In the genomic region with DNA sequence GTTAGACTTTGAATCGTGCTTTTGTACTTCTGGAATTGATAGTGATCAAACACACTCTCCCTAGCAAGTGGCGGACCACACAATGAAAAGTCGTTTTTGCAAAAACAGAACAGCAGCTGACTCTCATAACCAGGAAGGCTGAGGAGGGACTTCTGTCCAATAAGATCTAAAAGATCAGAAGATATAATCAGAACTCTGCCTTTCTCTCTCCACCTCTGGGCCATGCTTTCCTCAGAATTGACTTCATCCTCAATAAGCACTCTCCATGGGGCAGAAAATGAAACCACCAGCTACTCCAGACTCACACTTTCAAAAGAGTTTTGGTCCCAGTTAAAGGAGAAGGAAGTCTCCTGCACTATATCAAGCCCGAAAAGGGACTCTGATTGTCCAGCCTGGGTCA, we compare ENCODE assay signal across 20 cellular contexts. TPM values are rescaled to one million over a fixed set of nuclear protein-coding genes. Genes with fewer than 3 reads are reported as not detected.
DNase-seq lines count a peak whose midpoint lies in the region; ATAC-seq, FAIRE-seq and TF ChIP-seq lines count a peak whose summit lies in the region.
"Had no signal": no experiment of that assay in that cellular context is flagged by ENCODE, and none has a peak within 500 bp of the region (broad histone marks: within the 10 kb centered on the region; RNA-seq: fewer than 3 reads in every experiment).

No MANE protein-coding gene starts in this region.

- CTCF ChIA-PET in HepG2 (lab: Yijun Ruan, JAX; ENCODE audit: low intra/inter-chr PET ratio, low total read pairs) (no interaction called here), mammary epithelial cell (lab: Charles Lee; ENCODE audit: low non-redundant PET) (no interaction called here)

- no TSS peak for BruUV-seq in HepG2 (replicated peaks; lab: Mats Ljungman, UMichigan)
- BruUV-seq in mammary epithelial cell (replicated peaks; lab: Mats Ljungman, UMichigan), result no TSS peak

- H3K27me3 ChIP-seq in HepG2 (ENCODE audit: control insufficient read depth in 1 of 2, insufficient read depth in 2 of 2, low read length in 2 of 2), result no peaks in the 10 kb centered on the region
- no peaks in the 10 kb centered on the region for H3K27me3 ChIP-seq in right lobe of liver
- no peaks in the 10 kb centered on the region for H3K27me3 ChIP-seq in mammary epithelial cell (ENCODE audit: insufficient read depth, low read length)
- no peaks in the 10 kb centered on the region for H3K27me3 ChIP-seq in HAP-1 (ENCODE audit: low read depth)
- H3K27me3 ChIP-seq: gastroesophageal sphincter, neutrophil, tibial artery had no signal

- in situ Hi-C loops in HepG2 (cut with HindIII; ENCODE audit: extremely low pct_ligation_motif_present, low pct_unique_long_range_greater_than_20kb) (no loop called here), mammary epithelial cell (cut with MboI; ENCODE audit: low sequenced_read_pairs in 2 of 2) (no loop called here), HAP-1 (cut with MboI; ENCODE audit: low sequenced_read_pairs) (no loop called here)

- no peaks in the 10 kb centered on the region for H4K20me1 ChIP-seq in HepG2 (ENCODE audit: insufficient read depth, low read length)
- no peaks in the 10 kb centered on the region for H4K20me1 ChIP-seq in mammary epithelial cell (ENCODE audit: insufficient read depth, low read length)

- H3K36me3 ChIP-seq in HepG2 (replicated peaks in 1 of 2; ENCODE audit: control insufficient read depth in 1 of 2, insufficient read depth in 2 of 2, low read length in 2 of 2) (no peaks in the 10 kb centered on the region), right lobe of liver (no peaks in the 10 kb centered on the region), mammary epithelial cell (ENCODE audit: insufficient read depth, low read length) (no peaks in the 10 kb centered on the region), HAP-1 (replicated peaks) (no peaks in the 10 kb centered on the region)
- H3K36me3 ChIP-seq: gastroesophageal sphincter, neutrophil, tibial artery, WERI-Rb-1 had no signal

- TF ChIP-seq CTCF in HepG2 (CRISPR knock-in tag; IDR thresholded peaks at IDR 0.05) (no peak), right lobe of liver (IDR thresholded peaks at IDR 0.05) (no peak), mammary epithelial cell (conservative IDR thresholded peaks at IDR 0.05 in 1 of 2, IDR thresholded peaks at IDR 0.05 in 1 of 2; ENCODE audit: extremely low read depth in 1 of 2, insufficient read depth in 1 of 2, low read depth in 1 of 2, low read length in 2 of 2) (no peak)

- TF ChIP-seq EP300 in HepG2 (IDR thresholded peaks at IDR 0.05; ENCODE audit: low read depth in 2 of 2, low read length in 2 of 2) (no peak), HepG2 (CRISPR knock-in tag; IDR thresholded peaks at IDR 0.05; ENCODE audit: borderline replicate concordance) (no peak)

- 0 out of 2 replicates have a peak, but pooled peaks cover 18% of the 10 kb centered on the region for H3K4me1 ChIP-seq in HepG2 (ENCODE audit: insufficient read depth, low read length)
- H3K4me1 ChIP-seq in right lobe of liver, result no peaks in the 10 kb centered on the region
- peaks cover 6% of the 10 kb centered on the region for H3K4me1 ChIP-seq in mammary epithelial cell (ENCODE audit: insufficient read depth, low read length)
- no peaks in the 10 kb centered on the region for H3K4me1 ChIP-seq in HAP-1
- H3K4me1 ChIP-seq: gastroesophageal sphincter, tibial artery had no signal

- H3K27ac ChIP-seq in HepG2 (ENCODE audit: extremely low read length, insufficient read depth, low read length) (no peak overlapping the region), right lobe of liver (no peak overlapping the region), mammary epithelial cell (ENCODE audit: insufficient read depth, low read depth, low read length) (no peak overlapping the region)
- H3K27ac ChIP-seq: gastroesophageal sphincter, neutrophil, tibial artery, WERI-Rb-1 had no signal

- POLR2A ChIA-PET in HepG2 (lab: Yijun Ruan, JAX), result no interaction called here

- 9% methylated on average over 4 of the region's 4 CpGs for WGBS in HepG2 (ENCODE audit: low lambda C conversion rate)
- 38% methylated on average over 4 of the region's 4 CpGs for WGBS in right lobe of liver (ENCODE audit: insufficient coverage, low coverage, low lambda C conversion rate, missing lambda C conversion rate)
- 71% methylated on average over 4 of the region's 4 CpGs for WGBS in mammary epithelial cell (ENCODE audit: low coverage, missing lambda C conversion rate)

- no peaks in the 10 kb centered on the region; the same call in 1 of the 2 replicates for H3K9me3 ChIP-seq in HepG2 (ENCODE audit: low read length)
- H3K9me3 ChIP-seq in right lobe of liver, result no peaks in the 10 kb centered on the region
- H3K9me3 ChIP-seq in mammary epithelial cell (replicated peaks; ENCODE audit: insufficient read depth, low read length), result no peaks in the 10 kb centered on the region
- H3K9me3 ChIP-seq in HAP-1, result no peaks in the 10 kb centered on the region
- H3K9me3 ChIP-seq: neutrophil had no signal

- H3K4me3 ChIP-seq in HepG2 (replicated peaks in 1 of 3; ENCODE audit: insufficient read depth in 1 of 3, low read depth in 2 of 3, low read length in 3 of 3) (no peak overlapping the region), right lobe of liver (no peak overlapping the region), mammary epithelial cell (replicated peaks in 1 of 3; ENCODE audit: insufficient read depth in 1 of 3, low read depth in 2 of 3, low read length in 3 of 3) (no peak overlapping the region), HAP-1 (no peak overlapping the region)
- H3K4me3 ChIP-seq: gastroesophageal sphincter, tibial artery had no signal

- intact Hi-C loops in HepG2 (cut with micrococcal nuclease; ENCODE audit: unreplicated experiment), result no loop called here
- intact Hi-C loops in right lobe of liver (cut with DNase I), result no loop called here
- intact Hi-C loops in mammary epithelial cell (cut with micrococcal nuclease), result loop anchor here (5.0 kb wide), 1 partner anchor 186 kb away; no protein-coding TSS in a partner anchor

- H3K9ac ChIP-seq in HepG2 (ENCODE audit: insufficient read depth, low read depth, low read length) (no peak overlapping the region), mammary epithelial cell (ENCODE audit: insufficient read depth, low read length) (no peak overlapping the region)

- no peak for TF ChIP-seq RAD21 in HepG2 (CRISPR knock-in tag; IDR thresholded peaks at IDR 0.05)

- H3K4me2 ChIP-seq in HepG2 (ENCODE audit: low read depth, low read length) (peak overlapping the region; percentile 25), mammary epithelial cell (ENCODE audit: insufficient read depth, low read depth, low read length) (no peak overlapping the region)

- DNase-seq in HepG2 (ENCODE audit: low spot score) (no peak), right lobe of liver (no peak), mammary epithelial cell (no peak), midbrain (lab: John Stamatoyannopoulos, UW) (peak; percentile 14), HAP-1 (ENCODE audit: low spot score in 2 of 2) (no peak), activated T-cell treated with anti-CD3 and anti-CD28 coated beads for 4 hours (no peak)
- no peak for DNase-seq in effector CD4-positive, alpha-beta T cell
- DNase-seq: activated CD8-positive, alpha-beta memory T cell treated with anti-CD3 and anti-CD28 coated beads for 24 hours; amniotic stem cell; CD4-positive, alpha-beta memory T cell; NCI-H1436 treated with DMSO at 0.1 percent for 48 hours; NCI-H446; stimulated activated CD4-positive, alpha-beta T cell treated with anti-CD3 and anti-CD28 coated beads, Interleukin-2, amount 100 ng/mL, for 48 hours; stimulated activated CD8-positive, alpha-beta memory T cell treated with anti-CD3 and anti-CD28 coated beads, Interleukin-4, amount 100 ng/mL, for 48 hours; tibial artery; WERI-Rb-1 had no signal

- TF ChIP-seq POLR2A in HepG2 (IDR thresholded peaks at IDR 0.05; ENCODE audit: insufficient read depth in 1 of 2, low read depth in 2 of 2, low read length in 2 of 2) (no peak), right lobe of liver (IDR thresholded peaks at IDR 0.05) (no peak)

- ATAC-seq in HepG2, result no peak
- ATAC-seq in right lobe of liver, result no peak
- ATAC-seq in GM19324 (IDR thresholded peaks at IDR 0.05; ENCODE audit: low FRiP score, unreplicated experiment), result no peak
- ATAC-seq: gastroesophageal sphincter had no signal

- dilution Hi-C loops in mammary epithelial cell (cut with HindIII; ENCODE audit: low sequenced_read_pairs), result no loop called here

- H2AFZ ChIP-seq in HepG2 (ENCODE audit: low read length), result no peak overlapping the region
- peak overlapping the region; percentile 45 for H2AFZ ChIP-seq in mammary epithelial cell (ENCODE audit: low read depth, low read length)

- FAIRE-seq in HepG2 (lab: Jason Lieb, UNC), result no peak
- FAIRE-seq: GM12891 had no signal

- H3K79me2 ChIP-seq in HepG2 (ENCODE audit: insufficient read depth, low read length) (no peaks in the 10 kb centered on the region), mammary epithelial cell (ENCODE audit: insufficient read depth, low read length) (no peaks in the 10 kb centered on the region)

TF ChIP-seq in HepG2, 621 proteins besides CTCF, POLR2A, EP300 and RAD21 (continues in another document):
- no peak for TF ChIP-seq ZNF780A (CRISPR knock-in tag; IDR thresholded peaks at IDR 0.05)

RNA-seq across cellular contexts. Expression of gene SAMD13, which starts 55.3 kb away (rescaled TPM):
- 0.18 TPM in 2 replicates for total RNA-seq in HepG2 (2016; rRNA removed; fragmentation: Illumina TruSeq; extraction: Trizol)
- total RNA-seq in HepG2 (2016; cell fraction: cytosol; rRNA removed; fragmentation: Illumina TruSeq; extraction: Trizol; ENCODE audit: low read depth), result not detected in 2 replicates
- 0.28 and 0.41 TPM in 2 replicates for total RNA-seq in HepG2 (2016; cell fraction: insoluble cytoplasmic fraction; rRNA removed; fragmentation: Illumina TruSeq; extraction: Trizol)
- total RNA-seq in HepG2 (2016; cell fraction: membrane; rRNA removed; fragmentation: Illumina TruSeq; extraction: Trizol), result 0.38 and 0.43 TPM in 2 replicates
- not detected in 2 replicates for total RNA-seq in HepG2 (2016; cell fraction: nucleus; rRNA removed; fragmentation: Illumina TruSeq; extraction: Trizol)
- polyA plus RNA-seq in HepG2 (2011; rRNA removed), result 0.09 TPM in 1 of 2 replicates, not detected in the other
- 0.10 TPM in 1 of 2 replicates, not detected in the other for polyA plus RNA-seq in HepG2 (2011; cell fraction: cytosol; rRNA removed)
- polyA plus RNA-seq in HepG2 (2011; cell fraction: nucleus; rRNA removed), result not detected in 2 replicates
- 0.20 and 0.40 TPM in 2 replicates for polyA plus RNA-seq in HepG2 (2012)
- polyA plus RNA-seq in HepG2 (2016; cell fraction: cytosol; fragmentation: Illumina TruSeq; extraction: Trizol; ENCODE audit: low read depth), result 0.15 and 0.22 TPM in 2 replicates
- polyA plus RNA-seq in HepG2 (2016; cell fraction: insoluble cytoplasmic fraction; fragmentation: Illumina TruSeq; extraction: Trizol; ENCODE audit: low read depth), result 0.16 and 0.52 TPM in 2 replicates
- polyA plus RNA-seq in HepG2 (2016; cell fraction: membrane; fragmentation: Illumina TruSeq; extraction: Trizol; ENCODE audit: low read depth), result 0.20 and 0.31 TPM in 2 replicates
- not detected in 2 replicates for polyA plus RNA-seq in HepG2 (2016; cell fraction: nucleus; fragmentation: Illumina TruSeq; extraction: Trizol; ENCODE audit: insufficient read depth, low read depth)
- polyA minus RNA-seq in HepG2 (2011; rRNA and poly(A)+ RNA removed; ENCODE audit: low replicate concordance), result not detected in 2 replicates
- not detected in 2 replicates for polyA minus RNA-seq in HepG2 (2011; cell fraction: cytosol; rRNA and poly(A)+ RNA removed)
- polyA minus RNA-seq in HepG2 (2011; cell fraction: nucleus; rRNA and poly(A)+ RNA removed), result not detected in 2 replicates
- total RNA-seq in right lobe of liver, result under 1 TPM in 3 of 6 experiments, not detected in 3; 0.40 to 0.68 (median 0.47) TPM
- under 1 TPM; 0.33 to 0.80 TPM for total RNA-seq in mammary epithelial cell
- polyA plus RNA-seq in mammary epithelial cell, result 0.35 TPM
- polyA minus RNA-seq in mammary epithelial cell, result not detected
- total RNA-seq: CD4-positive, alpha-beta memory T cell had no signal
